Comparison of ENCODE assay signal across 9 cellular contexts in the genomic region with DNA sequence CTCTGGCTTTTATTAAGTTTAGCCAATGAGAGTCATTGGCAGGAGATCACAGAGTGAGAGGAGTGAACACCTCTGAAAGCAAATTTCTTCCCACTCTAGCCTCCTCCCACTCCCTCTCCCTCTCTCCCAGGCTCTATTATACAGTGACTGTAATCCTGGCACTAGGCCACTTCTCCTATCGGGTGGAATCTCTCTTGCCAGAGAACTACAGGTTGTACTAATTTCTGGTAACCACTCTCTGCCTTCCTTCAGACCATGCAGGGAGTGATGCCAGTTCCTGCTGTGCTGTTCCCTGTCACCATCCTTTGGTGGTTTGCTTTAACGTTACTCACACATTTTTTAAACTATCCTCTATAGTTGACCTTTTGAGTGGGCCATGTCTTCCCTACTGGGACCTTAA.
A peak's percentile ranks its signal among the peaks of the same experiment; 100 is the strongest.
DNase-seq lines count a peak whose midpoint lies in the region; ATAC-seq and TF ChIP-seq lines count a peak whose summit lies in the region.
"Had no signal": no experiment of that assay in that cellular context is flagged by ENCODE, and none has a peak within 500 bp of the region (broad histone marks: within the 10 kb centered on the region; RNA-seq: fewer than 3 reads in every experiment).

No MANE protein-coding gene starts in this region.

- no peak overlapping the region for H3K27ac ChIP-seq in naive thymus-derived CD4-positive, alpha-beta T cell (ENCODE audit: low read depth, low read length)

- H3K4me1 ChIP-seq in naive thymus-derived CD4-positive, alpha-beta T cell (ENCODE audit: control insufficient read depth in 2 of 2, insufficient read depth in 2 of 2, low read length in 2 of 2), result no peaks in the 10 kb centered on the region

- no peaks in the 10 kb centered on the region for H3K9me3 ChIP-seq in naive thymus-derived CD4-positive, alpha-beta T cell (ENCODE audit: control insufficient read depth in 2 of 3, low read length in 3 of 3)

- intact Hi-C loops in naive thymus-derived CD4-positive, alpha-beta T cell (cut with micrococcal nuclease), result no loop called here

- no peak for TF ChIP-seq CTCF in astrocyte of the spinal cord (IDR thresholded peaks at IDR 0.05; ENCODE audit: low read depth, low read length)

- POLR2A ChIA-PET in naive thymus-derived CD4-positive, alpha-beta T cell (lab: Charles Lee), result interaction anchor here (0.7 kb wide), 1 partner anchor 450 kb away, joined by 3 read pairs; no protein-coding TSS in a partner anchor
- POLR2A ChIA-PET in naive thymus-derived CD8-positive, alpha-beta T cell (lab: Charles Lee), result no interaction called here

- H3K4me3 ChIP-seq in astrocyte of the spinal cord (ENCODE audit: low read depth, low read length), result no peak overlapping the region
- H3K4me3 ChIP-seq in naive thymus-derived CD4-positive, alpha-beta T cell (ENCODE audit: low read length), result no peak overlapping the region

- ATAC-seq in naive thymus-derived CD4-positive, alpha-beta T cell, result peak; percentile 47
- no peak for ATAC-seq in naive thymus-derived CD8-positive, alpha-beta T cell
- no peak for ATAC-seq in GM21367 (IDR thresholded peaks at IDR 0.05; ENCODE audit: unreplicated experiment)

- H3K36me3 ChIP-seq in naive thymus-derived CD4-positive, alpha-beta T cell (ENCODE audit: control insufficient read depth in 2 of 3, insufficient read depth in 3 of 3, low read length in 3 of 3), result no peaks in the 10 kb centered on the region

- CTCF ChIA-PET in naive thymus-derived CD4-positive, alpha-beta T cell (lab: Charles Lee), result no interaction called here

- no peak overlapping the region for H3K4me3 Mint-ChIP-seq in naive thymus-derived CD4-positive, alpha-beta T cell
- H3K4me3 Mint-ChIP-seq in naive thymus-derived CD8-positive, alpha-beta T cell, result no peak overlapping the region

- DNase-seq in Caki2 (ENCODE audit: low read depth) (peak; percentile 66), M059J (ENCODE audit: low read depth) (peak; percentile 94), astrocyte of the spinal cord (ENCODE audit: low read depth, low spot score) (peak; percentile 97), cerebellar nuclear complex (lab: John Stamatoyannopoulos, UW) (no peak)
- DNase-seq in naive thymus-derived CD4-positive, alpha-beta T cell, result no peak
- no peak for DNase-seq in naive thymus-derived CD8-positive, alpha-beta T cell
- no peak for DNase-seq in effector CD4-positive, alpha-beta T cell
- DNase-seq: NCI-H1930 had no signal

- peaks cover 0 to 16% (median 5%) of the 10 kb centered on the region in 7 donors for H3K4me1 Mint-ChIP-seq in naive thymus-derived CD4-positive, alpha-beta T cell
- H3K4me1 Mint-ChIP-seq in naive thymus-derived CD8-positive, alpha-beta T cell, result peaks cover 0 to 21% (median 7%) of the 10 kb centered on the region in 4 donors

- H3K27ac Mint-ChIP-seq in naive thymus-derived CD4-positive, alpha-beta T cell, result no peak overlapping the region
- no peak overlapping the region for H3K27ac Mint-ChIP-seq in naive thymus-derived CD8-positive, alpha-beta T cell

- peaks cover 0 to 8% (median 5%) of the 10 kb centered on the region in 5 donors for H3K27me3 Mint-ChIP-seq in naive thymus-derived CD4-positive, alpha-beta T cell
- H3K27me3 Mint-ChIP-seq in naive thymus-derived CD8-positive, alpha-beta T cell, result peaks cover 0 to 5% (median 4%) of the 10 kb centered on the region in 5 donors

- H3K27me3 ChIP-seq in naive thymus-derived CD4-positive, alpha-beta T cell (ENCODE audit: control insufficient read depth in 2 of 2, insufficient read depth in 2 of 2, low read length in 2 of 2), result no peaks in the 10 kb centered on the region

- H3K9me3 Mint-ChIP-seq in naive thymus-derived CD4-positive, alpha-beta T cell, result peaks cover 0 to 4% (median 0%) of the 10 kb centered on the region in 11 donors
- H3K9me3 Mint-ChIP-seq in naive thymus-derived CD8-positive, alpha-beta T cell, result peaks cover 0 to 8% (median 0%) of the 10 kb centered on the region in 9 donors

- in situ Hi-C loops in Caki2 (cut with HindIII; ENCODE audit: low pct_unique_long_range_greater_than_20kb, low sequenced_read_pairs), result no loop called here
- in situ Hi-C loops in astrocyte of the spinal cord (cut with HindIII; ENCODE audit: low sequenced_read_pairs), result no loop called here

- H3K36me3 Mint-ChIP-seq in naive thymus-derived CD4-positive, alpha-beta T cell, result peaks cover 0 to 4% (median 0%) of the 10 kb centered on the region in 5 donors
- H3K36me3 Mint-ChIP-seq in naive thymus-derived CD8-positive, alpha-beta T cell, result no peaks in the 10 kb centered on the region

Comparison
In these comparisons a context has a peak if more than half of its experiments do, and no peak if none do; other contexts are left out.
1. DNase-seq: peak in Caki2 (single experiment), M059J (single experiment) and astrocyte of the spinal cord (single experiment); none in naive thymus-derived CD4-positive, alpha-beta T cell (0 of 9), naive thymus-derived CD8-positive, alpha-beta T cell (0 of 10), cerebellar nuclear complex (0 of 2) and effector CD4-positive, alpha-beta T cell (single experiment).